8 cellular contexts compared by ENCODE assay signal in genomic region chr5:154850255-154851062, GRCh38. TPM values are rescaled to one million over a fixed set of nuclear protein-coding genes. Genes with fewer than 3 reads are reported as not detected.
DNase-seq lines count a peak whose midpoint lies in the region; ATAC-seq lines count a peak whose summit lies in the region.

A gene with protein sequence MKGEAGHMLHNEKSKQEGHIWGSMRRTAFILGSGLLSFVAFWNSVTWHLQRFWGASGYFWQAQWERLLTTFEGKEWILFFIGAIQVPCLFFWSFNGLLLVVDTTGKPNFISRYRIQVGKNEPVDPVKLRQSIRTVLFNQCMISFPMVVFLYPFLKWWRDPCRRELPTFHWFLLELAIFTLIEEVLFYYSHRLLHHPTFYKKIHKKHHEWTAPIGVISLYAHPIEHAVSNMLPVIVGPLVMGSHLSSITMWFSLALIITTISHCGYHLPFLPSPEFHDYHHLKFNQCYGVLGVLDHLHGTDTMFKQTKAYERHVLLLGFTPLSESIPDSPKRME (minus strand): TSS chr5:154850603. CDS start chr5:154838178, 12,425 bp downstream.

- H3K27me3 Mint-ChIP-seq in activated naive CD8-positive, alpha-beta T cell: no peaks in the 10 kb centered on the region
- H3K27me3 Mint-ChIP-seq in activated naive CD8-positive, alpha-beta T cell treated with anti-CD3 and anti-CD28 coated beads for 36 hours: no peaks in the 10 kb centered on the region
- no peaks in the 10 kb centered on the region for H3K27me3 Mint-ChIP-seq in dendritic cell treated with granulocyte-macrophage colony-stimulating factor and Interleukin-4, amounts not matched to agents 40 ng/mL and 50 ng/mL, for 4 days
- no peaks in the 10 kb centered on the region for H3K27me3 Mint-ChIP-seq in stimulated activated memory B cell treated with anti-CD40 and anti-IgM and Interleukin-4, amounts not matched to agents 10 μg/mL and 1 μg/mL and 100 μg/mL, for 72 hours

- H3K9me3 Mint-ChIP-seq in activated naive CD8-positive, alpha-beta T cell (ENCODE audit: low read depth): no peaks in the 10 kb centered on the region
- no peaks in the 10 kb centered on the region for H3K9me3 Mint-ChIP-seq in activated naive CD8-positive, alpha-beta T cell treated with anti-CD3 and anti-CD28 coated beads for 36 hours
- H3K9me3 Mint-ChIP-seq in dendritic cell treated with granulocyte-macrophage colony-stimulating factor and Interleukin-4, amounts not matched to agents 40 ng/mL and 50 ng/mL, for 4 days: no peaks in the 10 kb centered on the region
- H3K9me3 Mint-ChIP-seq in stimulated activated memory B cell treated with anti-CD40 and anti-IgM and Interleukin-4, amounts not matched to agents 10 μg/mL and 1 μg/mL and 100 μg/mL, for 72 hours: no peaks in the 10 kb centered on the region

- peak within 1 kb of the TSS; percentile 10 for H3K27ac Mint-ChIP-seq in activated naive CD8-positive, alpha-beta T cell
- H3K27ac Mint-ChIP-seq in activated naive CD8-positive, alpha-beta T cell treated with anti-CD3 and anti-CD28 coated beads for 36 hours: no peak within 1 kb of the TSS
- H3K27ac Mint-ChIP-seq in dendritic cell treated with granulocyte-macrophage colony-stimulating factor and Interleukin-4, amounts not matched to agents 40 ng/mL and 50 ng/mL, for 4 days: peak within 1 kb of the TSS; percentile 80
- H3K27ac Mint-ChIP-seq in stimulated activated memory B cell treated with anti-CD40 and anti-IgM and Interleukin-4, amounts not matched to agents 10 μg/mL and 1 μg/mL and 100 μg/mL, for 72 hours: no peak within 1 kb of the TSS

- intact Hi-C loops in dendritic cell treated with granulocyte-macrophage colony-stimulating factor and Interleukin-4, amounts not matched to agents 40 ng/mL and 50 ng/mL, for 4 days (cut with micrococcal nuclease): no loop called here
- intact Hi-C loops in left colon (cut with DNase I, micrococcal nuclease): no loop called here

- H3K36me3 Mint-ChIP-seq in activated naive CD8-positive, alpha-beta T cell: peaks cover 6% of the 10 kb centered on the region
- peaks cover 7% of the 10 kb centered on the region for H3K36me3 Mint-ChIP-seq in activated naive CD8-positive, alpha-beta T cell treated with anti-CD3 and anti-CD28 coated beads for 36 hours
- peaks cover 3% of the 10 kb centered on the region for H3K36me3 Mint-ChIP-seq in dendritic cell treated with granulocyte-macrophage colony-stimulating factor and Interleukin-4, amounts not matched to agents 40 ng/mL and 50 ng/mL, for 4 days (ENCODE audit: low read depth)
- H3K36me3 Mint-ChIP-seq in stimulated activated memory B cell treated with anti-CD40 and anti-IgM and Interleukin-4, amounts not matched to agents 10 μg/mL and 1 μg/mL and 100 μg/mL, for 72 hours: peaks cover 5% of the 10 kb centered on the region

- peaks cover 20% of the 10 kb centered on the region for H3K4me1 Mint-ChIP-seq in activated naive CD8-positive, alpha-beta T cell (ENCODE audit: low read depth)
- peaks cover 15% of the 10 kb centered on the region for H3K4me1 Mint-ChIP-seq in activated naive CD8-positive, alpha-beta T cell treated with anti-CD3 and anti-CD28 coated beads for 36 hours
- H3K4me1 Mint-ChIP-seq in dendritic cell treated with granulocyte-macrophage colony-stimulating factor and Interleukin-4, amounts not matched to agents 40 ng/mL and 50 ng/mL, for 4 days (ENCODE audit: low read depth): peaks cover 27% of the 10 kb centered on the region
- H3K4me1 Mint-ChIP-seq in stimulated activated memory B cell treated with anti-CD40 and anti-IgM and Interleukin-4, amounts not matched to agents 10 μg/mL and 1 μg/mL and 100 μg/mL, for 72 hours: peaks cover 10% of the 10 kb centered on the region

- no peak within 1 kb of the TSS for H3K4me3 Mint-ChIP-seq in activated naive CD8-positive, alpha-beta T cell
- no peak within 1 kb of the TSS for H3K4me3 Mint-ChIP-seq in activated naive CD8-positive, alpha-beta T cell treated with anti-CD3 and anti-CD28 coated beads for 36 hours
- peak within 1 kb of the TSS; percentile 84 for H3K4me3 Mint-ChIP-seq in dendritic cell treated with granulocyte-macrophage colony-stimulating factor and Interleukin-4, amounts not matched to agents 40 ng/mL and 50 ng/mL, for 4 days
- H3K4me3 Mint-ChIP-seq in stimulated activated memory B cell treated with anti-CD40 and anti-IgM and Interleukin-4, amounts not matched to agents 10 μg/mL and 1 μg/mL and 100 μg/mL, for 72 hours: no peak within 1 kb of the TSS

- ATAC-seq in left colon: peak; percentile 37
- peak; percentile 51 for ATAC-seq in stimulated activated memory B cell treated with anti-CD40 and anti-IgM and Interleukin-4, amounts not matched to agents 10 μg/mL and 1 μg/mL and 100 μg/mL, for 72 hours
- no peak for ATAC-seq in GM21367 (IDR thresholded peaks at IDR 0.05; ENCODE audit: unreplicated experiment)

- DNase-seq in activated naive CD8-positive, alpha-beta T cell treated with anti-CD3 and anti-CD28 coated beads for 36 hours: no peak
- peak in 1 of 2 donors; percentile 61 for DNase-seq in left colon
- DNase-seq in GDM1 (lab: John Stamatoyannopoulos, UW): no peak
- DNase-seq in cortex of kidney (lab: John Stamatoyannopoulos, UW): no peak

RNA-seq across cellular contexts. Expression of the gene that starts here (rescaled TPM):
- under 1 TPM in 1 of 2 experiments, not detected in 1; 0.08 TPM for total RNA-seq in activated naive CD8-positive, alpha-beta T cell treated with anti-CD3 and anti-CD28 coated beads for 36 hours
- 10 to 100 TPM; 12.0 to 36.6 TPM for total RNA-seq in left colon

Comparison
In these comparisons a context has a peak if more than half of its experiments do, and no peak if none do; other contexts are left out.
1. RNA of the gene that starts here (total RNA-seq): 12.0 to 36.6 TPM in left colon; 0.08 TPM in activated naive CD8-positive, alpha-beta T cell treated with anti-CD3 and anti-CD28 coated beads for 36 hours; every median in the first group is over 10 times any median in the second.
2. H3K27ac Mint-ChIP-seq: peak in activated naive CD8-positive, alpha-beta T cell (single experiment) and dendritic cell treated with granulocyte-macrophage colony-stimulating factor and Interleukin-4, amounts not matched to agents 40 ng/mL and 50 ng/mL, for 4 days (single experiment); none in activated naive CD8-positive, alpha-beta T cell treated with anti-CD3 and anti-CD28 coated beads for 36 hours (single experiment) and stimulated activated memory B cell treated with anti-CD40 and anti-IgM and Interleukin-4, amounts not matched to agents 10 μg/mL and 1 μg/mL and 100 μg/mL, for 72 hours (single experiment).